ENCODE assay signal across 8 cellular contexts in the genomic region with DNA sequence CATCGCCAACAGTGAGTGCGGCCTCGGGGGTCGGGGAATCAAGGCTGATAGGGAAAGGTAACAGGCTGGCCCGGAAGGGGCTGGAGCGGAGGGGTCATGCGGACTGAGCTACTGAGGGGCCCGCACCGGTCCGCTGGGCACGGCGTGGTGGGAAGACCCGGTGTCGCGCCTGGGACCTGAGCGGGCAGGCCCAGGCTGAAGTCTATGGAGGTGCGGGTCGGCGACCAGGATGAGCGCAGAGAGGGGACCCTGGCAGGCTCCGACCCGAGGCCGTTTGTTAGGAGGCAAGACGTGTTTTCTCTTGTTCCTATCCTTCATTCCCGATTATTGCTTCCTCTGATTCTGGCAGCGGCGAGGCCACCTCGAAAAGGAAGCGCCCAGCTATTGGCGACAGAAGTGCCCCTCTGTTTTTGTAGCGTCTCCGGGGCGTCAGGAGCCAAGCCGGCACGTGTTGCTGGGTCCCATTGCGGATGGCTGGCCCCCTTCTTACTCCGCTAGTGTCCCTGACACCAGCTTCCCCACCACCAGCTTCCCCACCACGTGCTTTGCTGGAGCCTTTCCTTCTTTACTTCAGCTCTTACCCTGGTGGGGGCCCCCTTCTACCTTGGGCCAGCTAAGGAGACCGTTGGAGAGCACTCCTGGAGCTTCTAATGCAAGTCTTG. TPM values are rescaled to one million over a fixed set of nuclear protein-coding genes. Genes with fewer than 3 reads are reported as not detected.
DNase-seq lines count a peak whose midpoint lies in the region; ATAC-seq and TF ChIP-seq lines count a peak whose summit lies in the region.

No MANE protein-coding gene starts in this region.

- no peaks in the 10 kb centered on the region for H3K27me3 ChIP-seq in muscle layer of duodenum (ENCODE audit: low read depth, low read length)
- H3K27me3 ChIP-seq in uterus = no peaks in the 10 kb centered on the region

- peak overlapping the region; percentile 99 for H3K4me3 Mint-ChIP-seq in T-helper 2 cell treated with Interferon-gamma antibody and Interleukin-4, amounts not matched to agents 5 μg/mL and 100 μg/mL, for 36 hours
- H3K4me3 Mint-ChIP-seq in effector memory CD8-positive, alpha-beta T cell = peak overlapping the region; percentile 95 to 96

- H3K27ac ChIP-seq in muscle layer of duodenum (ENCODE audit: low read length) (peak overlapping the region; percentile 90), uterus (peak overlapping the region; percentile 82 to 88)

- peak overlapping the region; percentile 93 for H3K27ac Mint-ChIP-seq in T-helper 2 cell treated with Interferon-gamma antibody and Interleukin-4, amounts not matched to agents 5 μg/mL and 100 μg/mL, for 36 hours
- H3K27ac Mint-ChIP-seq in effector memory CD8-positive, alpha-beta T cell = peak overlapping the region; percentile 93 to 94

- ATAC-seq in HG03066 (IDR thresholded peaks at IDR 0.05; ENCODE audit: low read depth, unreplicated experiment) = peak; percentile 18
- ATAC-seq in effector memory CD8-positive, alpha-beta T cell (replicated peaks) = peak; percentile 0

- no peak for TF ChIP-seq POLR2A in uterus (IDR thresholded peaks at IDR 0.05)

- no peak for TF ChIP-seq CTCF in uterus (IDR thresholded peaks at IDR 0.05)

- no peaks in the 10 kb centered on the region for H3K27me3 Mint-ChIP-seq in T-helper 2 cell treated with Interferon-gamma antibody and Interleukin-4, amounts not matched to agents 5 μg/mL and 100 μg/mL, for 36 hours (ENCODE audit: low read depth)
- H3K27me3 Mint-ChIP-seq in effector memory CD8-positive, alpha-beta T cell = no peaks in the 10 kb centered on the region

- H3K36me3 ChIP-seq in muscle layer of duodenum (ENCODE audit: control insufficient read depth in 1 of 2, insufficient read depth in 2 of 2, low read length in 2 of 2) (peaks cover 25 to 31% of the 10 kb centered on the region in 2 donors), uterus (no peaks in the 10 kb centered on the region)

- H3K9me3 ChIP-seq in muscle layer of duodenum (ENCODE audit: control insufficient read depth in 1 of 2, low read length in 2 of 2) = no peaks in the 10 kb centered on the region
- H3K9me3 ChIP-seq in uterus = no peaks in the 10 kb centered on the region

- intact Hi-C loops in uterus (cut with DNase I; ENCODE audit: low total_unique reads) = no loop called here

- DNase-seq in NCI-H82 (lab: John Stamatoyannopoulos, UW) (peak; percentile 48), NCI-H82 treated with DMSO at 0.1 percent for 48 hours (lab: John Stamatoyannopoulos, UW; ENCODE audit: unreplicated experiment) (no peak), uterus (no peak), ecto neural progenitor cell (ENCODE audit: low spot score) (no peak)
- no peak for DNase-seq in T-helper 2 cell treated with Interferon-gamma antibody and Interleukin-4, amounts not matched to agents 5 μg/mL and 100 μg/mL, for 36 hours (ENCODE audit: low spot score)
- DNase-seq in effector memory CD8-positive, alpha-beta T cell = no peak

- H3K4me1 Mint-ChIP-seq in T-helper 2 cell treated with Interferon-gamma antibody and Interleukin-4, amounts not matched to agents 5 μg/mL and 100 μg/mL, for 36 hours (ENCODE audit: low read depth) = peaks cover 42% of the 10 kb centered on the region
- H3K4me1 Mint-ChIP-seq in effector memory CD8-positive, alpha-beta T cell (ENCODE audit: low read depth in 2 of 2) = peaks cover 42 to 59% of the 10 kb centered on the region in 2 donors

- peaks cover 42% of the 10 kb centered on the region for H3K36me3 Mint-ChIP-seq in T-helper 2 cell treated with Interferon-gamma antibody and Interleukin-4, amounts not matched to agents 5 μg/mL and 100 μg/mL, for 36 hours (ENCODE audit: low read depth)
- H3K36me3 Mint-ChIP-seq in effector memory CD8-positive, alpha-beta T cell (ENCODE audit: insufficient read depth) = peaks cover 48% of the 10 kb centered on the region

- peak overlapping the region; percentile 74 to 77 for H3K4me3 ChIP-seq in muscle layer of duodenum (ENCODE audit: low read depth in 1 of 2, low read length in 2 of 2)
- peak overlapping the region; percentile 86 to 89 for H3K4me3 ChIP-seq in uterus

- peaks cover 10 to 28% of the 10 kb centered on the region in 2 donors for H3K4me1 ChIP-seq in muscle layer of duodenum (ENCODE audit: control insufficient read depth in 1 of 2, insufficient read depth in 2 of 2, low read length in 2 of 2)
- peaks cover 0 to 7% of the 10 kb centered on the region in 2 donors for H3K4me1 ChIP-seq in uterus

- no peaks in the 10 kb centered on the region for H3K9me3 Mint-ChIP-seq in T-helper 2 cell treated with Interferon-gamma antibody and Interleukin-4, amounts not matched to agents 5 μg/mL and 100 μg/mL, for 36 hours
- no peaks in the 10 kb centered on the region for H3K9me3 Mint-ChIP-seq in effector memory CD8-positive, alpha-beta T cell

RNA-seq across cellular contexts. Expression of a gene that starts 0.6 kb away (rescaled TPM):
- 100 to 1,000 TPM in 1 of 4 donors, 10 to 100 TPM in 3; 64.4 to 120 (median 81.0) TPM for total RNA-seq in uterus

RNA-seq across cellular contexts. Expression of a gene that starts 11.5 kb away (rescaled TPM):
- 1,000 to 10,000 TPM; 1,022 to 4,789 (median 2,600) TPM for total RNA-seq in uterus

RNA-seq across cellular contexts. Expression of a gene that starts 13.1 kb away (rescaled TPM):
- 1 to 10 TPM; 1.3 to 9.8 (median 4.2) TPM for total RNA-seq in uterus

RNA-seq across cellular contexts. Expression of a gene that starts 23.1 kb away (rescaled TPM):
- 100 to 1,000 TPM in 3 of 4 donors, 10 to 100 TPM in 1; 98.4 to 203 (median 134) TPM for total RNA-seq in uterus

RNA-seq across cellular contexts. Expression of a gene that starts 25.0 kb away (rescaled TPM):
- total RNA-seq in uterus = 10 to 100 TPM in 1 of 4 donors, 1 to 10 TPM in 2, under 1 TPM in 1; 0.77 to 29.0 (median 6.5) TPM
